Comparison of ENCODE assay signal across 13 cellular contexts in the genomic region with DNA sequence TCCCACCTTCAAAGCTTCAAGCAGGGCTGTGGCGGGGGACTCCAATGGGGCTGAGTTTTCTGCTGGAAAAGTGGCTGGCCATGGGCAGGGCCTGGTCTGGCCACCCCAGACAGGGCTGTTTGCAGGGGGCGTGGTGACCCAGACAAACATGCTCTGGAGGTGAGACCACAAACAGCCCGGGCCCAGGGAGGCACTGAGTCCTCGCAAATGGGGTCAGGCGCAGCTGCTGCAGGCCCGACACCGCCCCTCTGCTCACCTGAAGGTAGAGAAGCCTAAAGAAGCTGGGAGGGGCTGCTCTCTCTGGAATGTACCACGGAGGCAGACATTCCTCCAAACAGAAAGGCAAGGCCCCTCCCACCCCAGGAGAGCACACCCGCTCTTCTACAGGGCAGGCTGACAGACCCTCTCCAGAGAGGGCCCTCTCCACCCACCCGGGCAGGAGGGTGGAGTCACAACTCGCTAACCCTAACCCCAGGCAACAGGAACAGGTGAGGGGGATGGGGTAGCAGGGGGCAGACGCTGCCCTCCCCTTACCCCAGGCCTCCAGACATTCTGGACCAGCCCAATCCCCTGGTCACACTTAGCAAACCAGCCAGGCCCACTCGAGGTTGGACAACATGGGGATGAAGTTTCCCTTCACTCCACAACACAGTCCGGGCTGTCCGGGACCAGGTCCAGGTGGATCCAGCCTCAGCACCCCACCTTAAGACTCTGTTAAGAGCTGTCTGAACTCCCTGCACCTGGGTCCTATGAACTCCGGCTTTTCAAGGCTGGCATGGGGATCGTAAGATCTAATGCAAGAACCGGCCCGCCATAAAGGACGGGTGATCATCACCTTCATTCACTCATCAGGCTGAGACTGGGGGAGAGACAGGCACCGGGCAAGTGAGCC.
"Had no signal": no experiment of that assay in that cellular context is flagged by ENCODE, and none has a peak within 500 bp of the region (broad histone marks: within the 10 kb centered on the region; RNA-seq: fewer than 3 reads in every experiment).

No MANE protein-coding gene starts in this region.

- H3K36me3 ChIP-seq: right lobe of liver, vagina had no signal

- H3K36me3 Mint-ChIP-seq: activated naive CD8-positive, alpha-beta T cell treated with anti-CD3 and anti-CD28 coated beads for 36 hours; naive thymus-derived CD4-positive, alpha-beta T cell had no signal

- H3K4me3 Mint-ChIP-seq: activated naive CD8-positive, alpha-beta T cell treated with anti-CD3 and anti-CD28 coated beads for 36 hours had no signal

- ATAC-seq: naive thymus-derived CD4-positive, alpha-beta T cell; psoas muscle; right lobe of liver; T-helper 17 cell had no signal

- H3K27me3 ChIP-seq: foreskin keratinocyte, right lobe of liver, vagina had no signal

- H3K9me3 Mint-ChIP-seq: activated naive CD8-positive, alpha-beta T cell treated with anti-CD3 and anti-CD28 coated beads for 36 hours; naive thymus-derived CD4-positive, alpha-beta T cell had no signal

- H3K27ac ChIP-seq: foreskin keratinocyte, psoas muscle, right lobe of liver, vagina had no signal

- DNase-seq: activated CD4-positive, alpha-beta T cell treated with anti-CD3 and anti-CD28 coated beads, Interleukin-2, amount 50 U/mL, for 1 hour; activated CD4-positive, CD25-positive, alpha-beta regulatory T cell; activated gamma-delta T cell; activated naive CD8-positive, alpha-beta T cell treated with anti-CD3 and anti-CD28 coated beads for 36 hours; foreskin keratinocyte; naive thymus-derived CD4-positive, alpha-beta T cell; nucleus accumbens; psoas muscle; stimulated activated CD4-positive, alpha-beta T cell treated with anti-CD3 and anti-CD28 coated beads, Interleukin-2, amount 100 ng/mL, for 48 hours; stimulated activated naive CD4-positive, alpha-beta T cell treated with Interleukin-2 at 50 U/mL for 16 hours; T-helper 17 cell had no signal

- H3K27ac Mint-ChIP-seq: activated naive CD8-positive, alpha-beta T cell treated with anti-CD3 and anti-CD28 coated beads for 36 hours; naive thymus-derived CD4-positive, alpha-beta T cell; T-helper 17 cell had no signal

- H3K4me3 ChIP-seq: psoas muscle, right lobe of liver, vagina had no signal

- H3K4me1 ChIP-seq: foreskin keratinocyte, psoas muscle had no signal

- H3K4me1 Mint-ChIP-seq: activated naive CD8-positive, alpha-beta T cell treated with anti-CD3 and anti-CD28 coated beads for 36 hours; T-helper 17 cell had no signal

- H3K9me3 ChIP-seq: psoas muscle, right lobe of liver, vagina had no signal
